Comparison of ENCODE assay signal across 8 cellular contexts in the genomic region with DNA sequence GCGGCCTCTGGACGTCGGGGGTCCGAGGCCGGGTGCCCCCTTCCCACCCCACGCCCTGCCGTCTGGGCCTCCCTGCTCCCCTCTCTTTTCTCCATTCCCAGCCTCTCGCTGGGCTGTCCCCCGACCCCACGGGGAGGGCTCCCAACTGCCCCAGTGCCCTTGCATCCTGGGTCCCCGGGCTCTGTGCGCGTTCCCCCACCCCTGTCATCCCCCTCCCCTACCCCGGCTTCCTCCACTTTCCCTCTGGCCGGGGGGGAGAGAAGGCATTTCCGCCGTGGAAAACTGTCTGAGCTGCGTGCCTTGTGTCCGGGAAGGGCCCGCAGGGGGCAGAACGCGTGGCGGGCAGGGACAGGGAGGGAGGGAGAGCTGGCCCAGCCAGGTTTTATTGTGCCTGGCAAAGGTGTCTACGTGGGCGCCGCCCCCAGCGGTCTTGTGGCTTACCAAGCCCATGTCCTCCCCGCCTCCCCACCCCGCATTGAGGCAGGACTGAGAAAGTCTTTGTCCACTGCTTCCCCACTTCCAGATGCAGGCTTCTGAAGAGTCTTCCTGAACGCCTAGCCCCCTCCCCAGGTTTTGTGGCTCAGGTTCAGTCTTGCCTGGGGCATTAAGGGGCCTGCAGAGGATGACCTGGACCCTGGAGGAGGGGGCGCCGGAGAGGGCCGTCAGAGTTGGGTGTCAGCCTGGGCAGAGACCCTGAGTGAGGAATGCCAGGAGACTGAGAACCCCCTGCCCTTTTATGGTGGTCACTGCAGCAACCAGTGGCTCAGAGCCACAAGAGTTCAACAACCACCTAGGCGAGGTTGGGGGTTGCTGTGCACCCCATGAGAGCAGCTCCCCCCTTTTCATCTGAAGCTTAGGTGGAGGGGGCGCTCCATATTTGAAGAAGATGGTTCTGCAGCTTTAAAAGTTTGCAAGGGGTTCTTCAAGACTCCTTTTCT. TPM values are rescaled to one million over a fixed set of nuclear protein-coding genes. Genes with fewer than 3 reads are reported as not detected.
DNase-seq lines count a peak whose midpoint lies in the region; ATAC-seq and TF ChIP-seq lines count a peak whose summit lies in the region.

No MANE protein-coding gene starts in this region.

- H3K36me3 Mint-ChIP-seq in activated B cell treated with CpG ODN at 0.5 μM for 24 hours (ENCODE audit: low read depth), result peaks cover 4% of the 10 kb centered on the region

- CTCF ChIA-PET in activated B cell treated with CpG ODN at 0.5 μM for 24 hours (lab: Charles Lee), result interaction anchor here (0.6 to 1.5 kb wide), 9 partner anchors 7 to 122 kb away, joined by 3 to 9 read pairs (median 4); no protein-coding TSS in a partner anchor

- H3K27me3 Mint-ChIP-seq in activated B cell treated with CpG ODN at 0.5 μM for 24 hours, result no peaks in the 10 kb centered on the region

- peak overlapping the region; percentile 88 for H3K4me2 ChIP-seq in fibroblast of lung (ENCODE audit: extremely low read depth, insufficient read depth, low read length)

- H3K4me3 ChIP-seq in fibroblast of lung (replicated peaks in 1 of 4; ENCODE audit: control extremely low read depth in 1 of 4, insufficient read depth in 1 of 4, low read depth in 3 of 4, low read length in 4 of 4), result peak overlapping the region; percentile 78 to 92 (median 82)
- H3K4me3 ChIP-seq in neutrophil (ENCODE audit: low read depth in 1 of 2, low read length in 1 of 2), result peak overlapping the region; percentile 48 to 70
- no peak overlapping the region for H3K4me3 ChIP-seq in MG63

- H3K27ac ChIP-seq in fibroblast of lung (ENCODE audit: insufficient read depth, low read length) (no peak overlapping the region), neutrophil (no peak overlapping the region)

- POLR2A ChIA-PET in activated B cell treated with CpG ODN at 0.5 μM for 24 hours (lab: Charles Lee), result interaction anchor here (1.0 to 2.1 kb wide), 5 partner anchors 10 to 121 kb away, joined by 3 to 9 read pairs (median 4); no protein-coding TSS in a partner anchor

- TF ChIP-seq CTCF in activated B cell treated with CpG ODN at 0.5 μM for 24 hours (IDR thresholded peaks at IDR 0.05), result no peak
- TF ChIP-seq CTCF in fibroblast of lung (conservative IDR thresholded peaks at IDR 0.05 in 1 of 2, IDR thresholded peaks at IDR 0.05 in 1 of 2; ENCODE audit: low read depth in 1 of 2, low read length in 2 of 2), result no peak
- no peak for TF ChIP-seq CTCF in neutrophil (IDR thresholded peaks at IDR 0.05)

- no peaks in the 10 kb centered on the region for H3K9me3 Mint-ChIP-seq in activated B cell treated with CpG ODN at 0.5 μM for 24 hours

- H2AFZ ChIP-seq in fibroblast of lung (ENCODE audit: low read length), result no peak overlapping the region

- H3K79me2 ChIP-seq in fibroblast of lung (ENCODE audit: control insufficient read depth, insufficient read depth, low read length), result no peaks in the 10 kb centered on the region

- ATAC-seq in activated B cell treated with CpG ODN at 0.5 μM for 24 hours (ENCODE audit: low read depth) (no peak), GM21447 (IDR thresholded peaks at IDR 0.05; ENCODE audit: unreplicated experiment) (no peak)

- intact Hi-C loops in activated B cell treated with CpG ODN at 0.5 μM for 24 hours (cut with micrococcal nuclease), result loop anchor here (2.0 kb wide), 1 partner anchor 13 kb away; no protein-coding TSS in a partner anchor

- peak; percentile 38 for DNase-seq in stimulated activated CD4-positive, alpha-beta T cell treated with anti-CD3 and anti-CD28 coated beads, Interleukin-15, amount 100 ng/mL, for 24 hours
- DNase-seq in stimulated activated CD4-positive, alpha-beta T cell treated with anti-CD3 and anti-CD28 coated beads, Interleukin-2, amount 100 ng/mL, for 24 hours, result no peak
- no peak for DNase-seq in activated B cell treated with CpG ODN at 0.5 μM for 24 hours
- DNase-seq in fibroblast of lung (ENCODE audit: low read depth in 2 of 2), result peak in 1 of 2 donors; percentile 24
- no peak for DNase-seq in OCI-M1 (lab: John Stamatoyannopoulos, UW)
- DNase-seq in MG63, result no peak

- H4K20me1 ChIP-seq in fibroblast of lung (ENCODE audit: control insufficient read depth, extremely low read depth, insufficient read depth, low read length), result no peaks in the 10 kb centered on the region

- no peak overlapping the region for H3K9ac ChIP-seq in fibroblast of lung (ENCODE audit: insufficient read depth, low read length)

- H3K4me1 Mint-ChIP-seq in activated B cell treated with CpG ODN at 0.5 μM for 24 hours, result peaks cover 70% of the 10 kb centered on the region

- peaks cover 3% of the 10 kb centered on the region for H3K4me1 ChIP-seq in fibroblast of lung (ENCODE audit: control insufficient read depth, extremely low read depth, insufficient read depth, low read length)
- peaks cover 50 to 58% of the 10 kb centered on the region in 2 experiments for H3K4me1 ChIP-seq in neutrophil (ENCODE audit: control insufficient read depth in 1 of 2, insufficient read depth in 1 of 2, low read depth in 1 of 2, low read length in 1 of 2)

- H3K4me3 Mint-ChIP-seq in activated B cell treated with CpG ODN at 0.5 μM for 24 hours, result peak overlapping the region; percentile 85

- H3K9me3 ChIP-seq in fibroblast of lung (ENCODE audit: control insufficient read depth, insufficient read depth, low read depth, low read length), result no peaks in the 10 kb centered on the region
- no peaks in the 10 kb centered on the region for H3K9me3 ChIP-seq in neutrophil
- no peaks in the 10 kb centered on the region for H3K9me3 ChIP-seq in MG63

- H3K27me3 ChIP-seq in fibroblast of lung (ENCODE audit: control insufficient read depth, insufficient read depth, low read length) (peaks cover 15% of the 10 kb centered on the region), neutrophil (peaks cover 60% of the 10 kb centered on the region), MG63 (peaks cover 14% of the 10 kb centered on the region)

- H3K27ac Mint-ChIP-seq in activated B cell treated with CpG ODN at 0.5 μM for 24 hours, result peak overlapping the region; percentile 70

- H3K36me3 ChIP-seq in fibroblast of lung (ENCODE audit: control insufficient read depth, insufficient read depth, low read length) (no peaks in the 10 kb centered on the region), neutrophil (no peaks in the 10 kb centered on the region), MG63 (no peaks in the 10 kb centered on the region)

RNA-seq across cellular contexts. Expression of a gene that starts 1.3 kb away (rescaled TPM):
- total RNA-seq in activated B cell treated with CpG ODN at 0.5 μM for 24 hours (102 and 117 TPM in 2 replicates), fibroblast of lung (58.3 and 77.3 TPM in 2 replicates)
- 182 and 236 TPM in 2 replicates for polyA plus RNA-seq in fibroblast of lung
- polyA plus RNA-seq in fibroblast of lung (2012), result 122 and 182 TPM in 2 replicates
- polyA minus RNA-seq in fibroblast of lung (ENCODE audit: low replicate concordance), result 254 and 555 TPM in 2 replicates
- 31.2 and 37.1 TPM in 2 replicates for total RNA-seq in MG63 (2014; rRNA removed; shearing (Covaris generic); ENCODE audit: low replicate concordance)

RNA-seq across cellular contexts. Expression of a gene that starts 59.0 kb away (rescaled TPM):
- total RNA-seq in activated B cell treated with CpG ODN at 0.5 μM for 24 hours (4.5 and 6.3 TPM in 2 replicates), fibroblast of lung (not detected in 2 replicates)
- polyA plus RNA-seq in fibroblast of lung, result not detected in 2 replicates
- polyA plus RNA-seq in fibroblast of lung (2012), result 0.15 and 0.33 TPM in 2 replicates
- polyA minus RNA-seq in fibroblast of lung (ENCODE audit: low replicate concordance), result not detected in 2 replicates
- total RNA-seq in MG63 (2014; rRNA removed; shearing (Covaris generic); ENCODE audit: low replicate concordance), result not detected in 2 replicates
